In the genomic region with DNA sequence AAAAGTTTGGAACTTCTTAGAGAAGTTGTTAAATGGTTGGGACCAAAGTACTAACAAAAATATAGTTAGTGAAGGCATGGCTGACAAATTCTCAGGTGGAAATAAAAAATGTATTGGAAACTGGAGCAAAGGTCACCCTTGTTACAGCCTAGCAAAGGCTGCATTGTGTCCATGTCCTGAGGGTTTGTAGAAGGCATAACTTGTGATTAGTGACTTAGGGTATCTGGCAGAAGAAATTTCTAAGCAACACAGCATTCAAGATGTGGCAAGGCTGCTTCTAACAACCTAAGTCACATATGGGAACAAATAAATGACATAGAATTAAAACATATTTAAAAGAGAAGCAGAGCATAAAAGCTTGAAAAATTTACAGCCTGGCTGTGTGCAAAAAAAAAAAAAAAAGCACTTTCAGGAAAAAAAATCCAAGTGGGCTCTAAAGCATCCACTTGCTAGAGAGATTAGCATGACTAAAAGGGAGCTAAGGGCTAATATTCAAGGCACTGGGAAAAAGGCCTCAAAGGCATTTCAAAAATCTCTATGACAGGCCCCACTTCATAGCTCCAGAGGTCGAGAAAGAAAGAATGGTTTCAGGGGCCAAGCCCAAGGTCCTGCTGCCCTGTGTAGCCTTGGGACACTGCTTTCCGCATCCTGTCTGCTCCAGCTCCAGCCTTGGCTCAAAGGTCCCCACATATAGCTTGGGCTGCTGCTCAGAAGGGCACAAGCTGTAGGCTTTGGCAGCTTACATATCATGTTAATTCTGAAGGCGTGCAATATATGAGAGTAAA, we compare ENCODE assay signal across 19 cellular contexts.
"Had no signal": no experiment of that assay in that cellular context is flagged by ENCODE, and none has a peak within 500 bp of the region (broad histone marks: within the 10 kb centered on the region; RNA-seq: fewer than 3 reads in every experiment).

No MANE protein-coding gene starts in this region.

- H3K4me1 ChIP-seq: body of pancreas, left ventricle myocardium inferior, prostate gland, upper lobe of left lung had no signal

- H3K27me3 ChIP-seq: body of pancreas, upper lobe of left lung had no signal

- H3K27ac ChIP-seq: body of pancreas, left ventricle myocardium inferior, prostate gland, upper lobe of left lung had no signal

- H3K36me3 ChIP-seq: left ventricle myocardium inferior, prostate gland, upper lobe of left lung had no signal

- DNase-seq: activated B cell treated with CpG ODN at 0.5 μM for 24 hours; activated CD4-positive, alpha-beta T cell treated with anti-CD3 and anti-CD28 coated beads for 48 hours; activated CD8-positive, alpha-beta T cell treated with anti-CD3 and anti-CD28 coated beads for 36 hours; activated naive CD8-positive, alpha-beta T cell treated with anti-CD3 and anti-CD28 coated beads for 36 hours; activated T-cell treated with anti-CD3 and anti-CD28 coated beads, Interleukin-2, amount 50 U/mL, for 72 hours; amygdala; body of pancreas; cortex of kidney; effector CD8-positive, alpha-beta T cell; head of caudate nucleus; left ventricle myocardium inferior; occipital lobe; stimulated activated CD4-positive, alpha-beta T cell treated with anti-CD3 and anti-CD28 coated beads, Interleukin-1b, Interleukin-23, amount 100 ng/mL, for 48 hours; stimulated activated naive CD8-positive, alpha-beta T cell treated with anti-CD3 and anti-CD28 coated beads, Interleukin-15, amount 100 ng/mL, for 72 hours; upper lobe of left lung had no signal

- H3K9me3 ChIP-seq: body of pancreas, left ventricle myocardium inferior, prostate gland, upper lobe of left lung had no signal

- FAIRE-seq: frontal cortex, islet of Langerhans, TTC549 had no signal

- H3K4me3 ChIP-seq: body of pancreas, left ventricle myocardium inferior, prostate gland, upper lobe of left lung had no signal
